9 cellular contexts compared by ENCODE assay signal in the genomic region with DNA sequence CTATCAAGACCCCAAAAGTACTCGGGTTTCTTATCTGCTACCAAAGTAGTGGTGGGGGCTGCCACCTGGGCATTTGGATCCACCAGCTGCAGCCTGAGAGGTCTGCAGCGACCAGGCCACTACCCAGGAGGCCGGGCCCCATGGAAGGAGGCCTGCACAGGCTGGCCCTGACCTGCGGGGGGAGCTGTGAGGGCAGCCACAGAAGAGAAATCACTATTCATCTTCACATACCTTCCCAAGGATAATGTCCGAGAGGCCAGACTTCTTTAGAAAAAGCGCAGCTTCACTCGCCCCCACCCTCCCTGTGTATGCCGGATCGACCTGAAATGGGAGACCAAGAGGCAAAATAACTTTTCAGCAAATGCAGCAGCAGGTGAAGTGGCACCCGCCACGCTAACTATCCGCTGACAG. TPM values are rescaled to one million over a fixed set of nuclear protein-coding genes. Genes with fewer than 3 reads are reported as not detected.
DNase-seq lines count a peak whose midpoint lies in the region; ATAC-seq, FAIRE-seq and TF ChIP-seq lines count a peak whose summit lies in the region.
"Had no signal": no experiment of that assay in that cellular context is flagged by ENCODE, and none has a peak within 500 bp of the region (broad histone marks: within the 10 kb centered on the region; RNA-seq: fewer than 3 reads in every experiment).

No MANE protein-coding gene starts in this region.

- no peak overlapping the region for H2AFZ ChIP-seq in fibroblast of lung (ENCODE audit: low read length)

- H3K9me3 ChIP-seq in fibroblast of lung (ENCODE audit: control insufficient read depth, insufficient read depth, low read depth, low read length), result no peaks in the 10 kb centered on the region

- no peak for ATAC-seq in activated CD8-positive, alpha-beta memory T cell treated with anti-CD3 and anti-CD28 coated beads, Interleukin-2, amount 10 ng/mL, durations not matched to agents 7 days and 5 days
- ATAC-seq in esophagus mucosa, result no peak
- no peak for ATAC-seq in HG03135 (IDR thresholded peaks at IDR 0.05; ENCODE audit: unreplicated experiment)

- no peak overlapping the region for H3K4me3 Mint-ChIP-seq in activated CD8-positive, alpha-beta memory T cell treated with anti-CD3 and anti-CD28 coated beads, Interleukin-2, amount 10 ng/mL, durations not matched to agents 7 days and 5 days

- no peaks in the 10 kb centered on the region for H3K27me3 ChIP-seq in fibroblast of lung (ENCODE audit: control insufficient read depth, insufficient read depth, low read length)

- H3K4me2 ChIP-seq in fibroblast of lung (ENCODE audit: extremely low read depth, insufficient read depth, low read length), result no peak overlapping the region

- no peak for TF ChIP-seq POLR2A in GM12891 (IDR thresholded peaks at IDR 0.05; ENCODE audit: low read depth, low read length)

- H3K27me3 Mint-ChIP-seq in activated CD8-positive, alpha-beta memory T cell treated with anti-CD3 and anti-CD28 coated beads, Interleukin-2, amount 10 ng/mL, durations not matched to agents 7 days and 5 days, result no peaks in the 10 kb centered on the region

- H3K9ac ChIP-seq in fibroblast of lung (ENCODE audit: insufficient read depth, low read length), result no peak overlapping the region

- H3K9me3 Mint-ChIP-seq in activated CD8-positive, alpha-beta memory T cell treated with anti-CD3 and anti-CD28 coated beads, Interleukin-2, amount 10 ng/mL, durations not matched to agents 7 days and 5 days (ENCODE audit: low read depth), result no peaks in the 10 kb centered on the region

- peaks cover 37% of the 10 kb centered on the region for H3K4me1 Mint-ChIP-seq in activated CD8-positive, alpha-beta memory T cell treated with anti-CD3 and anti-CD28 coated beads, Interleukin-2, amount 10 ng/mL, durations not matched to agents 7 days and 5 days

- peak; percentile 47 for DNase-seq in activated CD8-positive, alpha-beta memory T cell treated with anti-CD3 and anti-CD28 coated beads, Interleukin-2, amount 10 ng/mL, durations not matched to agents 7 days and 5 days
- no peak for DNase-seq in activated CD8-positive, alpha-beta memory T cell treated with anti-CD3 and anti-CD28 coated beads, Interleukin-2, amount 50 U/mL, for 4 hours
- DNase-seq in OCI-M1 (lab: John Stamatoyannopoulos, UW) (peak; percentile 51), fibroblast of lung (ENCODE audit: low read depth in 2 of 2) (no peak), GM12891 (ENCODE audit: insufficient read length, low spot score) (no peak)
- DNase-seq in stimulated activated CD8-positive, alpha-beta memory T cell treated with anti-CD3 and anti-CD28 coated beads, Interleukin-4, amount 100 ng/mL, for 48 hours, result peak; percentile 55

- H3K36me3 Mint-ChIP-seq in activated CD8-positive, alpha-beta memory T cell treated with anti-CD3 and anti-CD28 coated beads, Interleukin-2, amount 10 ng/mL, durations not matched to agents 7 days and 5 days, result peaks cover 13% of the 10 kb centered on the region

- peaks cover 2% of the 10 kb centered on the region for H3K36me3 ChIP-seq in fibroblast of lung (ENCODE audit: control insufficient read depth, insufficient read depth, low read length)

- H3K4me3 ChIP-seq in fibroblast of lung (replicated peaks in 1 of 4; ENCODE audit: control extremely low read depth in 1 of 4, insufficient read depth in 1 of 4, low read depth in 3 of 4, low read length in 4 of 4), result no peak overlapping the region
- H3K4me3 ChIP-seq: skin epidermis had no signal

- no peak overlapping the region for H3K27ac ChIP-seq in fibroblast of lung (ENCODE audit: insufficient read depth, low read length)

- peaks cover 18% of the 10 kb centered on the region for H3K79me2 ChIP-seq in fibroblast of lung (ENCODE audit: control insufficient read depth, insufficient read depth, low read length)

- CTCF ChIA-PET in activated CD8-positive, alpha-beta memory T cell treated with anti-CD3 and anti-CD28 coated beads, Interleukin-2, amount 10 ng/mL, durations not matched to agents 7 days and 5 days (lab: Charles Lee), result interaction anchor here (0.7 to 1.4 kb wide), 8 partner anchors 8 to 614 kb away, joined by 3 to 5 read pairs (median 3); a partner anchor contains a TSS

- TF ChIP-seq CTCF in fibroblast of lung (conservative IDR thresholded peaks at IDR 0.05 in 1 of 2, IDR thresholded peaks at IDR 0.05 in 1 of 2; ENCODE audit: low read depth in 1 of 2, low read length in 2 of 2), result peak; percentile 12 to 46

- peaks cover 2% of the 10 kb centered on the region for H4K20me1 ChIP-seq in fibroblast of lung (ENCODE audit: control insufficient read depth, extremely low read depth, insufficient read depth, low read length)

- no peak overlapping the region for H3K27ac Mint-ChIP-seq in activated CD8-positive, alpha-beta memory T cell treated with anti-CD3 and anti-CD28 coated beads, Interleukin-2, amount 10 ng/mL, durations not matched to agents 7 days and 5 days

- FAIRE-seq in GM12891 (lab: Jason Lieb, UNC), result no peak

- peaks cover 10% of the 10 kb centered on the region for H3K4me1 ChIP-seq in fibroblast of lung (ENCODE audit: control insufficient read depth, extremely low read depth, insufficient read depth, low read length)

TF ChIP-seq in GM12891, 5 proteins besides CTCF, POLR2A, EP300 and RAD21:
- no peak for TF ChIP-seq POLR2AphosphoS5 (IDR thresholded peaks at IDR 0.05; ENCODE audit: low read depth, low read length)
TF ChIP-seq in GM12891: peak in this region for 0.

RNA-seq across cellular contexts. Expression of a gene that starts 30.1 kb away (rescaled TPM):
- 10 to 100 TPM; 40.7 to 42.6 TPM for total RNA-seq in activated CD8-positive, alpha-beta memory T cell treated with anti-CD3 and anti-CD28 coated beads, Interleukin-2, amount 10 ng/mL, durations not matched to agents 7 days and 5 days
- total RNA-seq in fibroblast of lung (8.2 and 10.9 TPM in 2 replicates), esophagus mucosa (27.5 TPM)
- polyA plus RNA-seq in fibroblast of lung, result 11.3 and 16.2 TPM in 2 replicates
- polyA plus RNA-seq in fibroblast of lung (2012), result 21.3 and 24.4 TPM in 2 replicates
- polyA minus RNA-seq in fibroblast of lung (ENCODE audit: low replicate concordance), result 22.6 and 23.3 TPM in 2 replicates
- polyA plus RNA-seq in GM12891 (2012; ENCODE audit: low read depth, missing spikeins), result 29.1 TPM

RNA-seq across cellular contexts. Expression of a gene that starts 54.3 kb away (rescaled TPM):
- not detected for total RNA-seq in activated CD8-positive, alpha-beta memory T cell treated with anti-CD3 and anti-CD28 coated beads, Interleukin-2, amount 10 ng/mL, durations not matched to agents 7 days and 5 days
- total RNA-seq in fibroblast of lung, result not detected in 2 replicates
- 0.10 TPM in 1 of 2 replicates, not detected in the other for polyA plus RNA-seq in fibroblast of lung
- polyA plus RNA-seq in fibroblast of lung (2012), result not detected in 2 replicates
- not detected in 2 replicates for polyA minus RNA-seq in fibroblast of lung (ENCODE audit: low replicate concordance)
- total RNA-seq in esophagus mucosa, result not detected
- polyA plus RNA-seq in GM12891 (2012; ENCODE audit: low read depth, missing spikeins), result 0.33 TPM

RNA-seq across cellular contexts. Expression of a gene that starts 54.5 kb away (rescaled TPM):
- total RNA-seq in activated CD8-positive, alpha-beta memory T cell treated with anti-CD3 and anti-CD28 coated beads, Interleukin-2, amount 10 ng/mL, durations not matched to agents 7 days and 5 days, result 1 to 10 TPM; 3.5 to 3.6 TPM
- 2.8 and 3.6 TPM in 2 replicates for total RNA-seq in fibroblast of lung
- polyA plus RNA-seq in fibroblast of lung, result 2.8 and 2.9 TPM in 2 replicates
- polyA plus RNA-seq in fibroblast of lung (2012), result 2.2 TPM in 2 replicates
- 1.3 and 3.0 TPM in 2 replicates for polyA minus RNA-seq in fibroblast of lung (ENCODE audit: low replicate concordance)
- total RNA-seq in esophagus mucosa, result 1.8 TPM
- polyA plus RNA-seq in GM12891 (2012; ENCODE audit: low read depth, missing spikeins), result 3.9 TPM

Comparison
In these comparisons a context has a peak if more than half of its experiments do, and no peak if none do; other contexts are left out.
1. DNase-seq: peak in activated CD8-positive, alpha-beta memory T cell treated with anti-CD3 and anti-CD28 coated beads, Interleukin-2, amount 10 ng/mL, durations not matched to agents 7 days and 5 days (single experiment), OCI-M1 (single experiment) and stimulated activated CD8-positive, alpha-beta memory T cell treated with anti-CD3 and anti-CD28 coated beads, Interleukin-4, amount 100 ng/mL, for 48 hours (single experiment); none in activated CD8-positive, alpha-beta memory T cell treated with anti-CD3 and anti-CD28 coated beads, Interleukin-2, amount 50 U/mL, for 4 hours (single experiment), fibroblast of lung (0 of 2) and GM12891 (single experiment).